ENCODE assay signal across 8 cellular contexts in the genomic region with DNA sequence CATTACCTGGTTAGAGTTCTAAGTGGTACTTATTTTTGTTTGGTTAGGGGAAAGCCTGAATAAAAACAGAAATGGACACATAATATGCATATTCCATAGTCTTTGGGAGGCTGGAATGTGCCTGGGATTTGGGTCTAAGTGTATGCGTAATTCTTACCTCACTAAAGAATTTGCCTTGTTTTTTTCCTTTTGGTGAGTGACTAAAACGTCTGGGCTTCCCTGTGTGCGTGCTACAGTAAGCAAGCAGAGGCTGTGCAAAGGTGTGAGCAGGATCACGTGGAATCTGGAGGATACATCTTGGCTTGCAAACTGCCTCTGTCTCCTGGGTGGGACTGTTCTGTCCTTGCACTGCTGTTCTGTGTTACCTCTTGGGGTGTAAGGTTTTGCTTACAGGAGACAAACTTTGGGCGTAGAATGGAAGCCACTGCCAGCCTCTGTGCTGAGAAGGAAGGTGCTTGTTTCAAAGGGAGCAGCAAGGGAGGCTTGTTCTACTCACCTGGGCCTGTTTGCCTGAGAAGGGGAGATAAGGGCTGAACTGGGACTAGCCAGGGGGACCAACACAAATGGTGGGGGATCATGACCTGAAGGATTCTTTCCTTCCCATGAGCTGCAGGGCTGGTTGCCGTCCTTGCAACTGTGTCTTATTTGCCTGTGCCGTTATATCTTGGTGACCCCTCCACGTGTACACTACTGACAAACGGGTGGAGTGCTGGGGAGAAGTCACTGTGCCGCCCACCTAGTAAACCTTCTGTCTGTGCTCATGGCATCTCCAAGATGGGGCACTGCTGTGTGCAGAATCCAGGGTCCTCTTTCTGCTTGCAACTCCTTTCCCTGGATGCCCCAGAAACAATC. TPM values are rescaled to one million over a fixed set of nuclear protein-coding genes. Genes with fewer than 3 reads are reported as not detected.
A peak's percentile ranks its signal among the peaks of the same experiment; 100 is the strongest.
DNase-seq lines count a peak whose midpoint lies in the region; ATAC-seq, FAIRE-seq and TF ChIP-seq lines count a peak whose summit lies in the region.

No MANE protein-coding gene starts in this region.

- CTCF ChIA-PET in HCT116 (lab: Charles Lee) = interaction anchor here (1.0 to 1.3 kb wide), 2 partner anchors 42 to 83 kb away, joined by 3 to 4 read pairs; no protein-coding TSS in a partner anchor
- CTCF ChIA-PET in activated CD4-positive, alpha-beta T cell treated with anti-CD3 and anti-CD28 coated beads for 36 hours (lab: Charles Lee) = interaction anchor here (0.6 to 1.1 kb wide), 3 partner anchors 11 to 95 kb away, joined by 3 to 6 read pairs (median 5); no protein-coding TSS in a partner anchor
- CTCF ChIA-PET in endothelial cell of umbilical vein (lab: Charles Lee) = interaction anchor here (1.0 to 1.2 kb wide), 2 partner anchors 11 to 83 kb away, joined by 3 to 4 read pairs; no protein-coding TSS in a partner anchor

- H3K4me2 ChIP-seq in HCT116 (ENCODE audit: low read length) = peak overlapping the region; percentile 96
- peak overlapping the region; percentile 91 for H3K4me2 ChIP-seq in endothelial cell of umbilical vein (ENCODE audit: insufficient read depth, low read length)

- TF ChIP-seq RAD21 in HCT116 (IDR thresholded peaks at IDR 0.05; ENCODE audit: low read depth) = no peak

- BruUV-seq in HCT116 (replicated peaks; lab: Mats Ljungman, UMichigan) (no TSS peak), endothelial cell of umbilical vein (replicated peaks; lab: Mats Ljungman, UMichigan) (no TSS peak)

- H3K27ac ChIP-seq in HCT116 (ENCODE audit: low read depth, low read length) (peak overlapping the region; percentile 100), endothelial cell of umbilical vein (ENCODE audit: insufficient read depth, low read depth, low read length) (peak overlapping the region; percentile 99)

- in situ Hi-C loops in ACHN (cut with HindIII; ENCODE audit: low pct_ligation_motif_present, low pct_unique_long_range_greater_than_20kb, low sequenced_read_pairs) = loop anchor here (10.0 kb wide), 1 partner anchor 68 kb away; a partner anchor contains a TSS

- peak; percentile 25 for ATAC-seq in HCT116
- peak; percentile 8 for ATAC-seq in activated CD4-positive, alpha-beta T cell treated with anti-CD3 and anti-CD28 coated beads for 36 hours
- no peak for ATAC-seq in naive thymus-derived CD8-positive, alpha-beta T cell
- ATAC-seq in GM21619 (IDR thresholded peaks at IDR 0.05; ENCODE audit: unreplicated experiment) = no peak

- H3K27me3 ChIP-seq in HCT116 (ENCODE audit: insufficient read depth, low read length) (no peaks in the 10 kb centered on the region), endothelial cell of umbilical vein (ENCODE audit: control insufficient read depth in 2 of 2, insufficient read depth in 2 of 2, low read length in 2 of 2) (no peaks in the 10 kb centered on the region)

- H3K4me3 Mint-ChIP-seq in activated CD4-positive, alpha-beta T cell treated with anti-CD3 and anti-CD28 coated beads for 36 hours = peak overlapping the region; percentile 100
- H3K4me3 Mint-ChIP-seq in naive thymus-derived CD8-positive, alpha-beta T cell = peak overlapping the region; percentile 88 to 98 (median 96)

- H3K4me1 Mint-ChIP-seq in activated CD4-positive, alpha-beta T cell treated with anti-CD3 and anti-CD28 coated beads for 36 hours = peaks cover 64% of the 10 kb centered on the region
- peaks cover 56 to 95% (median 63%) of the 10 kb centered on the region in 4 donors for H3K4me1 Mint-ChIP-seq in naive thymus-derived CD8-positive, alpha-beta T cell

- H3K9me3 ChIP-seq in HCT116 (ENCODE audit: control insufficient read depth in 1 of 2, insufficient read depth in 1 of 2, low read depth in 1 of 2, low read length in 2 of 2) (no peaks in the 10 kb centered on the region), endothelial cell of umbilical vein (replicated peaks; ENCODE audit: control insufficient read depth, insufficient read depth, low read length) (no peaks in the 10 kb centered on the region)

- DNase-seq in ACHN (peak; percentile 70), HCT116 (ENCODE audit: low read depth, low spot score) (peak; percentile 61), endothelial cell of umbilical vein (ENCODE audit: low read depth, low spot score) (peak; percentile 54), GM19238 (ENCODE audit: insufficient read length, low spot score) (no peak), NCI-H1694 treated with DMSO at 0.1 percent for 48 hours (lab: John Stamatoyannopoulos, UW) (no peak)
- DNase-seq in activated CD4-positive, alpha-beta T cell treated with anti-CD3 and anti-CD28 coated beads for 36 hours = peak; percentile 71
- DNase-seq in naive thymus-derived CD8-positive, alpha-beta T cell = peak in 5 of 10 donors; percentile 29 to 42 (median 36)

- dilution Hi-C loops in endothelial cell of umbilical vein (cut with MboI; ENCODE audit: extremely low pct_ligation_motif_present, low sequenced_read_pairs) = no loop called here

- peaks cover 84% of the 10 kb centered on the region for H3K36me3 Mint-ChIP-seq in activated CD4-positive, alpha-beta T cell treated with anti-CD3 and anti-CD28 coated beads for 36 hours (ENCODE audit: low read depth)
- H3K36me3 Mint-ChIP-seq in naive thymus-derived CD8-positive, alpha-beta T cell = peaks cover 4 to 46% (median 21%) of the 10 kb centered on the region in 3 donors

- intact Hi-C loops in HCT116 (cut with micrococcal nuclease) (no loop called here), endothelial cell of umbilical vein (cut with micrococcal nuclease) (no loop called here)
- intact Hi-C loops in activated CD4-positive, alpha-beta T cell treated with anti-CD3 and anti-CD28 coated beads for 36 hours (cut with DNase I, micrococcal nuclease) = loop anchor here (1.0 to 10.0 kb wide), 7 partner anchors 45 to 565 kb away; a partner anchor contains a TSS

- TF ChIP-seq POLR2A in HCT116 (IDR thresholded peaks at IDR 0.05; ENCODE audit: borderline replicate concordance, extremely low read depth, insufficient read depth, insufficient read length) (peak; percentile 93), endothelial cell of umbilical vein (IDR thresholded peaks at IDR 0.05; ENCODE audit: low read depth, low read length) (peak; percentile 87)

- no peaks in the 10 kb centered on the region for H3K9me2 ChIP-seq in HCT116 (ENCODE audit: insufficient read depth)

- peaks cover 6% of the 10 kb centered on the region for H3K27me3 Mint-ChIP-seq in activated CD4-positive, alpha-beta T cell treated with anti-CD3 and anti-CD28 coated beads for 36 hours
- peaks cover 0 to 4% (median 0%) of the 10 kb centered on the region in 5 donors for H3K27me3 Mint-ChIP-seq in naive thymus-derived CD8-positive, alpha-beta T cell

- no peak overlapping the region for H2AFZ ChIP-seq in HCT116 (ENCODE audit: low read depth, low read length, poor library complexity, severe bottlenecking)
- no peak overlapping the region for H2AFZ ChIP-seq in endothelial cell of umbilical vein (ENCODE audit: low read depth, low read length)

- RAD21 ChIA-PET in HCT116 (lab: Charles Lee; ENCODE audit: low non-redundant PET in 1 of 2, low total read pairs in 2 of 2, uncharacterized antibody in 2 of 2, unreplicated experiment in 2 of 2) = no interaction called here

- H3K27ac Mint-ChIP-seq in activated CD4-positive, alpha-beta T cell treated with anti-CD3 and anti-CD28 coated beads for 36 hours = peak overlapping the region; percentile 99
- peak overlapping the region; percentile 94 to 100 (median 99) for H3K27ac Mint-ChIP-seq in naive thymus-derived CD8-positive, alpha-beta T cell

- no peaks in the 10 kb centered on the region for H3K9me1 ChIP-seq in endothelial cell of umbilical vein (replicated peaks; ENCODE audit: control insufficient read depth, extremely low read depth, insufficient read depth, low read length)

- peak overlapping the region; percentile 95 for H3K9ac ChIP-seq in HCT116 (ENCODE audit: low read length)
- H3K9ac ChIP-seq in endothelial cell of umbilical vein (replicated peaks; ENCODE audit: extremely low read depth, insufficient read depth, low read length) = peak overlapping the region; percentile 98

- POLR2A ChIA-PET in HCT116 (lab: Charles Lee) = interaction anchor here (1.6 to 15.5 kb wide), 7 partner anchors 8 to 71 kb away, joined by 3 to 910 read pairs (median 11); a partner anchor contains a TSS
- POLR2A ChIA-PET in activated CD4-positive, alpha-beta T cell treated with anti-CD3 and anti-CD28 coated beads for 36 hours (lab: Charles Lee) = interaction anchor here (0.6 to 18.5 kb wide), 9 partner anchors 8 to 562 kb away, joined by 3 to 1637 read pairs (median 4); a partner anchor contains a TSS
- POLR2A ChIA-PET in endothelial cell of umbilical vein (lab: Charles Lee) = interaction anchor here (0.6 to 3.9 kb wide), 6 partner anchors 8 to 82 kb away, joined by 3 to 19 read pairs (median 4); a partner anchor contains a TSS
- POLR2A ChIA-PET in naive thymus-derived CD8-positive, alpha-beta T cell (lab: Charles Lee) = interaction anchor here (1.8 to 20.7 kb wide), 7 partner anchors 8 to 72 kb away, joined by 3 to 2047 read pairs (median 162); a partner anchor contains a TSS

- TF ChIP-seq CTCF in HCT116 (IDR thresholded peaks at IDR 0.05 in 2 of 3, conservative IDR thresholded peaks at IDR 0.05 in 1 of 3; ENCODE audit: borderline replicate concordance in 1 of 3, insufficient read depth in 1 of 3, low read depth in 2 of 3, low read length in 2 of 3) (no peak), endothelial cell of umbilical vein (IDR thresholded peaks at IDR 0.05; ENCODE audit: extremely low read depth in 1 of 2, insufficient read depth in 1 of 2, low read depth in 1 of 2, low read length in 2 of 2) (no peak)

- FAIRE-seq in endothelial cell of umbilical vein (lab: Jason Lieb, UNC) = no peak

- H3K4me3 ChIP-seq in HCT116 (replicated peaks in 1 of 2; ENCODE audit: low read depth in 1 of 2, low read length in 2 of 2) (peak overlapping the region in 1 of 2 experiments; percentile 0; a peak in 1 of 4 replicates), endothelial cell of umbilical vein (replicated peaks in 1 of 3; ENCODE audit: insufficient read depth in 1 of 3, low read depth in 1 of 3, low read length in 3 of 3) (peak overlapping the region in 2 of 3 experiments; percentile 67 to 95)

- H4K20me1 ChIP-seq in HCT116 (ENCODE audit: insufficient read depth) (peaks cover 29% of the 10 kb centered on the region), endothelial cell of umbilical vein (replicated peaks; ENCODE audit: control insufficient read depth, extremely low read depth, insufficient read depth, low read length) (peaks cover 5% of the 10 kb centered on the region)

- no peaks in the 10 kb centered on the region for H3K9me3 Mint-ChIP-seq in activated CD4-positive, alpha-beta T cell treated with anti-CD3 and anti-CD28 coated beads for 36 hours (ENCODE audit: low read depth)
- peaks cover 0 to 4% (median 0%) of the 10 kb centered on the region in 9 donors for H3K9me3 Mint-ChIP-seq in naive thymus-derived CD8-positive, alpha-beta T cell

- H3K4me1 ChIP-seq in HCT116 (ENCODE audit: control insufficient read depth in 1 of 2, insufficient read depth in 2 of 2, low read length in 2 of 2) (peaks cover 28 to 72% of the 10 kb centered on the region in 2 experiments), endothelial cell of umbilical vein (ENCODE audit: control insufficient read depth, extremely low read depth, insufficient read depth, low read length) (peaks cover 36% of the 10 kb centered on the region)

- H3K36me3 ChIP-seq in HCT116 (ENCODE audit: control insufficient read depth in 1 of 2, insufficient read depth in 2 of 2, low read length in 2 of 2) (peaks cover 0 to 8% of the 10 kb centered on the region in 2 experiments; a peak in 1 of 4 replicates), endothelial cell of umbilical vein (ENCODE audit: control insufficient read depth in 2 of 2, extremely low read depth in 1 of 2, insufficient read depth in 2 of 2, low read length in 2 of 2) (peaks cover 4 to 8% of the 10 kb centered on the region in 2 experiments)

- H3K79me2 ChIP-seq in HCT116 (ENCODE audit: insufficient read depth, low read length) (peaks cover 70% of the 10 kb centered on the region), endothelial cell of umbilical vein (ENCODE audit: control insufficient read depth, insufficient read depth, low read length) (peaks cover 97% of the 10 kb centered on the region)

RNA-seq across cellular contexts. Expression of a gene that starts 4.5 kb away (rescaled TPM):
- 564 TPM for total RNA-seq in HCT116 (2021; ENCODE audit: unreplicated experiment)
- polyA plus RNA-seq in HCT116 (2012) = 181 and 274 TPM in 2 replicates
- 100 to 1,000 TPM; 435 to 569 TPM for total RNA-seq in activated CD4-positive, alpha-beta T cell treated with anti-CD3 and anti-CD28 coated beads for 36 hours
- 957 and 1,053 TPM in 2 replicates for total RNA-seq in endothelial cell of umbilical vein
- polyA plus RNA-seq in endothelial cell of umbilical vein = 34.4 and 43.3 TPM in 2 replicates
- polyA plus RNA-seq in endothelial cell of umbilical vein (2011; cell fraction: cytosol; rRNA removed) = 15.1 and 49.9 TPM in 2 replicates
- 443 and 462 TPM in 2 replicates for polyA plus RNA-seq in endothelial cell of umbilical vein (2011; cell fraction: nucleus; rRNA removed)
- polyA plus RNA-seq in endothelial cell of umbilical vein (2012) = 254 and 310 TPM in 2 replicates
- polyA minus RNA-seq in endothelial cell of umbilical vein = 900 and 1,086 TPM in 2 replicates
- 31.7 TPM for polyA minus RNA-seq in endothelial cell of umbilical vein (2011; cell fraction: cytosol; rRNA and poly(A)+ RNA removed)
- polyA minus RNA-seq in endothelial cell of umbilical vein (2011; cell fraction: nucleus; rRNA and poly(A)+ RNA removed) = 1,191 and 1,444 TPM in 2 replicates
- 100 to 1,000 TPM; 375 to 414 TPM for total RNA-seq in naive thymus-derived CD8-positive, alpha-beta T cell
- polyA plus RNA-seq in naive thymus-derived CD8-positive, alpha-beta T cell = 1 to 10 TPM; 1.3 to 2.9 (median 1.9) TPM

RNA-seq across cellular contexts. Expression of a gene that starts 40.6 kb away (rescaled TPM):
- total RNA-seq in HCT116 (2021; ENCODE audit: unreplicated experiment) = 35.8 TPM
- 12.9 and 20.6 TPM in 2 replicates for polyA plus RNA-seq in HCT116 (2012)
- total RNA-seq in activated CD4-positive, alpha-beta T cell treated with anti-CD3 and anti-CD28 coated beads for 36 hours = 10 to 100 TPM; 32.7 to 37.5 TPM
- total RNA-seq in endothelial cell of umbilical vein = 53.9 and 57.7 TPM in 2 replicates
- polyA plus RNA-seq in endothelial cell of umbilical vein = 36.4 and 45.3 TPM in 2 replicates
- polyA plus RNA-seq in endothelial cell of umbilical vein (2011; cell fraction: cytosol; rRNA removed) = 24.9 and 33.1 TPM in 2 replicates
- 38.1 and 42.6 TPM in 2 replicates for polyA plus RNA-seq in endothelial cell of umbilical vein (2011; cell fraction: nucleus; rRNA removed)
- 24.3 and 29.2 TPM in 2 replicates for polyA plus RNA-seq in endothelial cell of umbilical vein (2012)
- 34.9 and 44.0 TPM in 2 replicates for polyA minus RNA-seq in endothelial cell of umbilical vein
- polyA minus RNA-seq in endothelial cell of umbilical vein (2011; cell fraction: cytosol; rRNA and poly(A)+ RNA removed) = 16.4 TPM
- polyA minus RNA-seq in endothelial cell of umbilical vein (2011; cell fraction: nucleus; rRNA and poly(A)+ RNA removed) = 22.2 and 24.7 TPM in 2 replicates
- 10 to 100 TPM; 48.6 to 55.0 TPM for total RNA-seq in naive thymus-derived CD8-positive, alpha-beta T cell
- 10 to 100 TPM; 34.5 to 42.6 (median 35.4) TPM for polyA plus RNA-seq in naive thymus-derived CD8-positive, alpha-beta T cell

RNA-seq across cellular contexts. Expression of a gene that starts 44.6 kb away (rescaled TPM):
- total RNA-seq in HCT116 (2021; ENCODE audit: unreplicated experiment) (3.9 TPM), endothelial cell of umbilical vein (3.1 and 4.8 TPM in 2 replicates)
- 2.0 and 2.3 TPM in 2 replicates for polyA plus RNA-seq in HCT116 (2012)
- 10 to 100 TPM; 13.2 to 14.3 TPM for total RNA-seq in activated CD4-positive, alpha-beta T cell treated with anti-CD3 and anti-CD28 coated beads for 36 hours
- polyA plus RNA-seq in endothelial cell of umbilical vein = 1.2 TPM in 2 replicates
- polyA plus RNA-seq in endothelial cell of umbilical vein (2011; cell fraction: cytosol; rRNA removed) = 0.52 and 0.66 TPM in 2 replicates
- polyA plus RNA-seq in endothelial cell of umbilical vein (2011; cell fraction: nucleus; rRNA removed) = 2.1 and 2.5 TPM in 2 replicates
- 1.5 and 1.6 TPM in 2 replicates for polyA plus RNA-seq in endothelial cell of umbilical vein (2012)
- polyA minus RNA-seq in endothelial cell of umbilical vein = 0.55 and 1.9 TPM in 2 replicates
- 6.2 TPM for polyA minus RNA-seq in endothelial cell of umbilical vein (2011; cell fraction: cytosol; rRNA and poly(A)+ RNA removed)
- polyA minus RNA-seq in endothelial cell of umbilical vein (2011; cell fraction: nucleus; rRNA and poly(A)+ RNA removed) = 1.7 and 2.0 TPM in 2 replicates
- total RNA-seq in naive thymus-derived CD8-positive, alpha-beta T cell = 10 to 100 TPM; 22.2 to 23.4 TPM
- 10 to 100 TPM; 10.8 to 19.2 (median 11.0) TPM for polyA plus RNA-seq in naive thymus-derived CD8-positive, alpha-beta T cell

Comparison
In these comparisons a context has a peak if more than half of its experiments do, and no peak if none do; other contexts are left out.
1. DNase-seq: peak in ACHN (single experiment), HCT116 (single experiment), activated CD4-positive, alpha-beta T cell treated with anti-CD3 and anti-CD28 coated beads for 36 hours (single experiment) and endothelial cell of umbilical vein (single experiment); none in GM19238 (single experiment) and NCI-H1694 treated with DMSO at 0.1 percent for 48 hours (single experiment).
2. ATAC-seq: peak in HCT116 (single experiment) and activated CD4-positive, alpha-beta T cell treated with anti-CD3 and anti-CD28 coated beads for 36 hours (single experiment); none in naive thymus-derived CD8-positive, alpha-beta T cell (0 of 2) and GM21619 (single experiment).
3. intact Hi-C loops: an anchor here in activated CD4-positive, alpha-beta T cell treated with anti-CD3 and anti-CD28 coated beads for 36 hours (1.0 to 10.0 kb wide); none called in HCT116 and endothelial cell of umbilical vein.